6 cellular contexts compared by ENCODE assay signal in the genomic region with DNA sequence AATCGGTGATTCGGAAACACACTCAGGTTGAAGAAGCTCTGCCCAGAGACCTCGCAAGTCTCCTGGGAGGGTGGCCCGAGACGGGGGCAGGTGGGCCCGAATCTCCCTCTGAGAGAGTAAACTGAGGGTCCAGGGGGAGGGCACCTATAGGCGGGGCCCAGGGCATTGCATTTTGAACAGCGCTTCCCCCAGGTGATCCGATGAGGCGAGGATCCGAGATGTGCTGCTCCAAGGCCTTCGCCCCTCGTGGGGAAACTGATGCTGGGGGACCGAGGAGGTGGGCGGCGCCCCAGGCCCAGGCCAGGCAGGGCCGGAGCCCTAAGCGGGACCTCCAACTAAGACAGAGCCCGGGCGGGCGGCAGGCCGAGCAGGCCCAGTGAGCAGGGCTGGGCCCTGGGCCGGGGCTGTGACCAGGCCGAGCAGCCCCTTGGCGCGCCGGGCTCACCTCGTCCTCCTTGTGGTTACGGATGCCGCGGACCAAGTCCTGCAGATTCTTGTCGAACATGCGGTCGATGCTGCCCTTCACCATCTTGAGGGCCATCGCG. TPM values are rescaled to one million over a fixed set of nuclear protein-coding genes. Genes with fewer than 3 reads are reported as not detected.
A peak's percentile ranks its signal among the peaks of the same experiment; 100 is the strongest.
DNase-seq lines count a peak whose midpoint lies in the region; ATAC-seq and TF ChIP-seq lines count a peak whose summit lies in the region.

No MANE protein-coding gene starts in this region.

- TF ChIP-seq CTCF in AG09309 (IDR thresholded peaks at IDR 0.05; ENCODE audit: control insufficient read depth, insufficient read depth, low read depth, low read length, missing control alignments) = no peak
- no peak for TF ChIP-seq CTCF in HFF-Myc (IDR thresholded peaks at IDR 0.05; ENCODE audit: low read depth, low read length, missing control alignments)
- no peak for TF ChIP-seq CTCF in activated CD8-positive, alpha-beta T cell treated with anti-CD3 and anti-CD28 coated beads for 36 hours (IDR thresholded peaks at IDR 0.05)

- no peaks in the 10 kb centered on the region for H3K27me3 Mint-ChIP-seq in activated CD8-positive, alpha-beta T cell treated with anti-CD3 and anti-CD28 coated beads for 36 hours

- DNase-seq in AG09309 (ENCODE audit: low read depth) = no peak
- DNase-seq in HFF-Myc (ENCODE audit: extremely low read depth, low read depth) = no peak
- DNase-seq in activated CD8-positive, alpha-beta T cell treated with anti-CD3 and anti-CD28 coated beads for 36 hours = peak; percentile 23
- DNase-seq in globus pallidus (ENCODE audit: low spot score) = no peak

- H3K4me3 Mint-ChIP-seq in activated CD8-positive, alpha-beta T cell treated with anti-CD3 and anti-CD28 coated beads for 36 hours = peak overlapping the region; percentile 81

- CTCF ChIA-PET in activated CD8-positive, alpha-beta T cell treated with anti-CD3 and anti-CD28 coated beads for 36 hours (lab: Charles Lee) = interaction anchor here (1.3 kb wide), 1 partner anchor 86 kb away, joined by 3 read pairs; no protein-coding TSS in a partner anchor

- H3K4me3 ChIP-seq in AG09309 (ENCODE audit: control insufficient read depth, low read depth, low read length) (peak overlapping the region; percentile 99), HFF-Myc (replicated peaks; ENCODE audit: low read depth, low read length) (peak overlapping the region; percentile 96)

- peaks cover 13% of the 10 kb centered on the region for H3K36me3 Mint-ChIP-seq in activated CD8-positive, alpha-beta T cell treated with anti-CD3 and anti-CD28 coated beads for 36 hours (ENCODE audit: low read depth)

- POLR2A ChIA-PET in activated CD8-positive, alpha-beta T cell treated with anti-CD3 and anti-CD28 coated beads for 36 hours (lab: Charles Lee) = interaction anchor here (0.9 to 1.5 kb wide), 5 partner anchors 14 to 277 kb away, joined by 3 read pairs; a partner anchor contains a TSS

- no peak for ATAC-seq in activated CD8-positive, alpha-beta T cell treated with anti-CD3 and anti-CD28 coated beads for 36 hours
- ATAC-seq in GM21786 (IDR thresholded peaks at IDR 0.05; ENCODE audit: unreplicated experiment) = no peak

- no peaks in the 10 kb centered on the region for H3K27me3 ChIP-seq in layer of hippocampus (ENCODE audit: control insufficient read depth, insufficient read depth, low read length)

- peaks cover 40% of the 10 kb centered on the region for H3K4me1 Mint-ChIP-seq in activated CD8-positive, alpha-beta T cell treated with anti-CD3 and anti-CD28 coated beads for 36 hours (ENCODE audit: low read depth)

- intact Hi-C loops in activated CD8-positive, alpha-beta T cell treated with anti-CD3 and anti-CD28 coated beads for 36 hours (cut with micrococcal nuclease) = no loop called here

- peak overlapping the region; percentile 76 for H3K27ac Mint-ChIP-seq in activated CD8-positive, alpha-beta T cell treated with anti-CD3 and anti-CD28 coated beads for 36 hours

- no peaks in the 10 kb centered on the region for H3K9me3 Mint-ChIP-seq in activated CD8-positive, alpha-beta T cell treated with anti-CD3 and anti-CD28 coated beads for 36 hours

- H3K27ac ChIP-seq in layer of hippocampus (ENCODE audit: low read depth, low read length) = peak overlapping the region; percentile 85

RNA-seq across cellular contexts. Expression of a gene that starts 0.5 kb away (rescaled TPM):
- total RNA-seq in activated CD8-positive, alpha-beta T cell treated with anti-CD3 and anti-CD28 coated beads for 36 hours = 10 to 100 TPM; 73.7 to 74.1 TPM

RNA-seq across cellular contexts. Expression of a gene that starts 12.9 kb away (rescaled TPM):
- total RNA-seq in activated CD8-positive, alpha-beta T cell treated with anti-CD3 and anti-CD28 coated beads for 36 hours = 10 to 100 TPM; 92.7 to 96.6 TPM

RNA-seq across cellular contexts. Expression of a gene that starts 54.2 kb away (rescaled TPM):
- 10 to 100 TPM; 22.6 to 23.0 TPM for total RNA-seq in activated CD8-positive, alpha-beta T cell treated with anti-CD3 and anti-CD28 coated beads for 36 hours

RNA-seq across cellular contexts. Expression of a gene that starts 54.7 kb away (rescaled TPM):
- 100 to 1,000 TPM; 175 to 185 TPM for total RNA-seq in activated CD8-positive, alpha-beta T cell treated with anti-CD3 and anti-CD28 coated beads for 36 hours
